ENCODE assay signal across 24 cellular contexts in genomic region chr4:10929818-10930217, GRCh38.
"Had no signal": no experiment of that assay in that cellular context is flagged by ENCODE, and none has a peak within 500 bp of the region (broad histone marks: within the 10 kb centered on the region; RNA-seq: fewer than 3 reads in every experiment).

No MANE protein-coding gene starts in this region.

- ATAC-seq: effector memory CD8-positive, alpha-beta T cell; foreskin keratinocyte; gastroesophageal sphincter; heart left ventricle; left cardiac atrium; left lung; left ventricle myocardium superior; lower lobe of right lung; naive thymus-derived CD8-positive, alpha-beta T cell had no signal

- H3K36me3 ChIP-seq: colonic mucosa, esophagus muscularis mucosa, gastroesophageal sphincter, heart left ventricle, left lung, lower lobe of right lung had no signal

- H3K4me1 Mint-ChIP-seq: immature natural killer cell had no signal

- H3K27ac Mint-ChIP-seq: dendritic cell treated with granulocyte-macrophage colony-stimulating factor and Interleukin-4, amounts not matched to agents 40 ng/mL and 50 ng/mL, for 4 days; effector memory CD8-positive, alpha-beta T cell; endodermal cell; immature natural killer cell had no signal

- H3K4me1 ChIP-seq: colonic mucosa, esophagus muscularis mucosa, foreskin keratinocyte, gastroesophageal sphincter, heart left ventricle, left lung, lower lobe of right lung had no signal

- H3K9me3 ChIP-seq: colonic mucosa, esophagus muscularis mucosa, gastroesophageal sphincter, heart left ventricle, left lung, lower lobe of right lung had no signal

- DNase-seq: colonic mucosa; cortex of kidney; effector CD8-positive, alpha-beta T cell; effector memory CD8-positive, alpha-beta T cell; endodermal cell; foreskin keratinocyte; heart left ventricle; hypothalamus; immature natural killer cell; islet precursor cell; kidney; kidney glomerular epithelial cell; left cardiac atrium; left lung; left ventricle myocardium superior; lower lobe of right lung; mesenchymal stem cell; midbrain; naive thymus-derived CD8-positive, alpha-beta T cell had no signal

- H3K27me3 ChIP-seq: colonic mucosa, esophagus muscularis mucosa, foreskin keratinocyte, gastroesophageal sphincter, heart left ventricle, hepatocyte, left lung had no signal

- H3K9me3 Mint-ChIP-seq: dendritic cell treated with granulocyte-macrophage colony-stimulating factor and Interleukin-4, amounts not matched to agents 40 ng/mL and 50 ng/mL, for 4 days; endodermal cell; naive thymus-derived CD8-positive, alpha-beta T cell had no signal

- H3K36me3 Mint-ChIP-seq: immature natural killer cell; naive thymus-derived CD8-positive, alpha-beta T cell had no signal

- H3K4me3 ChIP-seq: colonic mucosa, esophagus muscularis mucosa, gastroesophageal sphincter, heart left ventricle, hepatocyte, left lung, lower lobe of right lung had no signal

- H3K27ac ChIP-seq: colonic mucosa, epithelial cell of prostate, esophagus muscularis mucosa, foreskin keratinocyte, gastroesophageal sphincter, heart left ventricle, hepatocyte, left lung, lower lobe of right lung had no signal

- H3K4me3 Mint-ChIP-seq: dendritic cell treated with granulocyte-macrophage colony-stimulating factor and Interleukin-4, amounts not matched to agents 40 ng/mL and 50 ng/mL, for 4 days; effector memory CD8-positive, alpha-beta T cell; endodermal cell; immature natural killer cell; naive thymus-derived CD8-positive, alpha-beta T cell had no signal

- H3K27me3 Mint-ChIP-seq: dendritic cell treated with granulocyte-macrophage colony-stimulating factor and Interleukin-4, amounts not matched to agents 40 ng/mL and 50 ng/mL, for 4 days; effector memory CD8-positive, alpha-beta T cell; naive thymus-derived CD8-positive, alpha-beta T cell had no signal
